In the genomic region with DNA sequence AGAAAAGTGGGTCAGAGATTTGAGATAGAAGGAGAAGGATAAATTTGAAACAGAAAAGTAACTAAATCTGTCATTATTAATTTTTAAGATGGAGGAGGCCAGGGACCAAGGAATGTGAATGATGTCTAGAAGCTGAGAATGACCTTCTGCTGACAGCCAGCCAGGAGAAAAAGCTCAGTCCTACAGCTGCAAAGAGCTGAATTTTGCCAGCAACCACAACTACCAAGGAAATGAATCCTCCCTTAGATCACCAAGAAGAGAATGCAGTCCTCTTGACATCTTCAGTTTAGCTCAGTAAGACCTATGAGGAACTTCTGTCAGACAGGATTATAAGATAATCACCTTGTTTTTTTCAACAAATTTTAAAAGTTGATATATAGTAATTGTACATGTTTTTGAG, we compare ENCODE assay signal across 38 cellular contexts.
"Had no signal": no experiment of that assay in that cellular context is flagged by ENCODE, and none has a peak within 500 bp of the region (broad histone marks: within the 10 kb centered on the region; RNA-seq: fewer than 3 reads in every experiment).

No MANE protein-coding gene starts in this region.

- H3K4me3 Mint-ChIP-seq: activated B cell treated with CpG ODN at 0.5 μM for 24 hours; activated CD4-positive, alpha-beta memory T cell treated with anti-CD3 and anti-CD28 coated beads for 36 hours; activated CD4-positive, alpha-beta T cell treated with anti-CD3 and anti-CD28 coated beads, Interleukin-2, amount 10 ng/mL, durations not matched to agents 24 days and 14 days; activated CD8-positive, alpha-beta T cell treated with anti-CD3 and anti-CD28 coated beads for 36 hours; activated naive CD4-positive, alpha-beta T cell treated with anti-CD3 and anti-CD28 coated beads for 36 hours; activated naive CD8-positive, alpha-beta T cell treated with anti-CD3 and anti-CD28 coated beads for 36 hours; activated T-cell treated with anti-CD3 and anti-CD28 coated beads, Interleukin-2, amount 50 U/mL, for 4 hours; activated T-cell treated with anti-CD3 and anti-CD28 coated beads, Interleukin-2, amount 50 U/mL, for 72 hours; activated T-helper 1 cell treated with anti-CD3 and anti-CD28 coated beads, Interleukin-12 subunit alpha, Interleukin-12 subunit beta, Interleukin-2, Interleukin-4 antibody, amounts not matched to agents 30 ng/mL and 10 ng/mL and 1 ng/mL, durations not matched to agents 14 hours and 24 hours and 36 hours; activated T-helper 17 cell treated with anti-CD3 and anti-CD28 coated beads, Interleukin-2, amount 50 U/mL, for 72 hours; brain; central memory CD8-positive, alpha-beta T cell; T-helper 1 cell treated with Interleukin-12 subunit alpha and Interleukin-12 subunit beta and Interleukin-4 antibody, amounts not matched to agents 30 μg/mL and 1 μg/mL, for 36 hours; T-helper 2 cell treated with Interferon-gamma antibody and Interleukin-4, amounts not matched to agents 5 μg/mL and 100 μg/mL, for 36 hours had no signal

- DNase-seq: activated B cell treated with CpG ODN at 0.5 μM for 24 hours; activated CD4-positive, alpha-beta memory T cell treated with anti-CD3 and anti-CD28 coated beads for 36 hours; activated CD4-positive, alpha-beta T cell treated with anti-CD3 and anti-CD28 coated beads for 4 hours; activated CD4-positive, alpha-beta T cell treated with anti-CD3 and anti-CD28 coated beads, Interleukin-2, amount 10 ng/mL, durations not matched to agents 24 days and 14 days; activated CD4-positive, alpha-beta T cell treated with anti-CD3 and anti-CD28 coated beads, Interleukin-2, amount 50 U/mL, for 1 hour; activated CD4-positive, alpha-beta T cell treated with anti-CD3 and anti-CD28 coated beads, Interleukin-2, amount 50 U/mL, for 4 hours; activated CD4-positive, CD25-positive, alpha-beta regulatory T cell treated with anti-CD3 and anti-CD28 coated beads, Interleukin-2, amount 50 U/mL, for 72 hours; activated CD8-positive, alpha-beta memory T cell treated with anti-CD3 and anti-CD28 coated beads, Interleukin-2, amount 50 U/mL, for 4 hours; activated CD8-positive, alpha-beta T cell treated with anti-CD3 and anti-CD28 coated beads for 36 hours; activated effector memory CD4-positive, alpha-beta T cell treated with anti-CD3 and anti-CD28 coated beads, Interleukin-2, amount 50 U/mL, for 16 hours; activated gamma-delta T cell treated with Interleukin-2 at 50 U/mL for 16 hours; activated naive CD4-positive, alpha-beta T cell; activated naive CD4-positive, alpha-beta T cell treated with anti-CD3 and anti-CD28 coated beads for 36 hours; activated naive CD4-positive, alpha-beta T cell treated with anti-CD3 and anti-CD28 coated beads, Interleukin-2, amount 50 U/mL, for 16 hours; activated naive CD8-positive, alpha-beta T cell treated with anti-CD3 and anti-CD28 coated beads for 36 hours; activated T-cell treated with anti-CD3 and anti-CD28 coated beads for 4 hours; activated T-cell treated with anti-CD3 and anti-CD28 coated beads, Interleukin-2, amount 50 U/mL, for 1 hour; activated T-cell treated with anti-CD3 and anti-CD28 coated beads, Interleukin-2, amount 50 U/mL, for 4 hours; activated T-cell treated with anti-CD3 and anti-CD28 coated beads, Interleukin-2, amount 50 U/mL, for 72 hours; amygdala; anterior cingulate cortex; caudate nucleus; cerebellar nuclear complex; colonic mucosa; T-helper 2 cell; T-helper 9 cell had no signal

- H3K4me1 Mint-ChIP-seq: activated B cell treated with CpG ODN at 0.5 μM for 24 hours; activated CD4-positive, alpha-beta T cell treated with anti-CD3 and anti-CD28 coated beads, Interleukin-2, amount 10 ng/mL, durations not matched to agents 24 days and 14 days; activated naive CD8-positive, alpha-beta T cell treated with anti-CD3 and anti-CD28 coated beads for 36 hours; activated T-helper 17 cell treated with anti-CD3 and anti-CD28 coated beads, Interleukin-2, amount 50 U/mL, for 72 hours; central memory CD8-positive, alpha-beta T cell had no signal

- H3K27me3 Mint-ChIP-seq: activated B cell treated with CpG ODN at 0.5 μM for 24 hours; activated CD4-positive, alpha-beta memory T cell treated with anti-CD3 and anti-CD28 coated beads for 36 hours; activated CD4-positive, alpha-beta T cell treated with anti-CD3 and anti-CD28 coated beads, Interleukin-2, amount 10 ng/mL, durations not matched to agents 24 days and 14 days; activated CD8-positive, alpha-beta T cell treated with anti-CD3 and anti-CD28 coated beads for 36 hours; activated naive CD8-positive, alpha-beta T cell treated with anti-CD3 and anti-CD28 coated beads for 36 hours; activated T-helper 17 cell treated with anti-CD3 and anti-CD28 coated beads, Interleukin-2, amount 50 U/mL, for 72 hours; brain; central memory CD8-positive, alpha-beta T cell had no signal

- ATAC-seq: activated CD8-positive, alpha-beta T cell treated with anti-CD3 and anti-CD28 coated beads for 36 hours; activated naive CD4-positive, alpha-beta T cell treated with anti-CD3 and anti-CD28 coated beads, Interleukin-2, amount 50 U/mL, for 72 hours; activated T-cell treated with anti-CD3 and anti-CD28 coated beads, Interleukin-2, amount 50 U/mL, for 4 hours; activated T-cell treated with anti-CD3 and anti-CD28 coated beads, Interleukin-2, amount 50 U/mL, for 72 hours; activated T-helper 17 cell treated with anti-CD3 and anti-CD28 coated beads, Interleukin-2, amount 50 U/mL, for 72 hours had no signal

- H3K27me3 ChIP-seq: ascending aorta, cardiac muscle cell, colonic mucosa had no signal

- FAIRE-seq: bronchial epithelial cell, TTC549 had no signal

- H3K9me3 ChIP-seq: ascending aorta, colonic mucosa had no signal

- H3K27ac Mint-ChIP-seq: activated B cell treated with CpG ODN at 0.5 μM for 24 hours; activated CD4-positive, alpha-beta memory T cell treated with anti-CD3 and anti-CD28 coated beads for 36 hours; activated CD4-positive, alpha-beta T cell treated with anti-CD3 and anti-CD28 coated beads, Interleukin-2, amount 10 ng/mL, durations not matched to agents 24 days and 14 days; activated CD8-positive, alpha-beta T cell treated with anti-CD3 and anti-CD28 coated beads for 36 hours; activated naive CD4-positive, alpha-beta T cell treated with anti-CD3 and anti-CD28 coated beads for 36 hours; activated naive CD4-positive, alpha-beta T cell treated with anti-CD3 and anti-CD28 coated beads, Interleukin-2, amount 50 U/mL, for 72 hours; activated naive CD8-positive, alpha-beta T cell treated with anti-CD3 and anti-CD28 coated beads for 36 hours; activated T-cell treated with anti-CD3 and anti-CD28 coated beads, Interleukin-2, amount 50 U/mL, for 72 hours; activated T-helper 1 cell treated with anti-CD3 and anti-CD28 coated beads, Interleukin-12 subunit alpha, Interleukin-12 subunit beta, Interleukin-2, Interleukin-4 antibody, amounts not matched to agents 30 ng/mL and 10 ng/mL and 1 ng/mL, durations not matched to agents 14 hours and 24 hours and 36 hours; activated T-helper 17 cell treated with anti-CD3 and anti-CD28 coated beads, Interleukin-2, amount 50 U/mL, for 72 hours; brain; T-helper 1 cell treated with Interleukin-12 subunit alpha and Interleukin-12 subunit beta and Interleukin-4 antibody, amounts not matched to agents 30 μg/mL and 1 μg/mL, for 36 hours; T-helper 2 cell treated with Interferon-gamma antibody and Interleukin-4, amounts not matched to agents 5 μg/mL and 100 μg/mL, for 36 hours had no signal

- H3K36me3 Mint-ChIP-seq: activated CD4-positive, alpha-beta memory T cell treated with anti-CD3 and anti-CD28 coated beads for 36 hours; activated naive CD4-positive, alpha-beta T cell treated with anti-CD3 and anti-CD28 coated beads, Interleukin-2, amount 50 U/mL, for 72 hours; activated naive CD8-positive, alpha-beta T cell treated with anti-CD3 and anti-CD28 coated beads for 36 hours; brain had no signal

- H3K9me3 Mint-ChIP-seq: activated B cell treated with CpG ODN at 0.5 μM for 24 hours, brain had no signal

- H3K4me1 ChIP-seq: ascending aorta, colonic mucosa had no signal

- H3K27ac ChIP-seq: ascending aorta, cardiac muscle cell, colonic mucosa, VCaP had no signal

- H3K36me3 ChIP-seq: ascending aorta, cardiac muscle cell, colonic mucosa had no signal

- H3K4me3 ChIP-seq: ascending aorta, cardiac muscle cell, colonic mucosa had no signal
